11 cellular contexts compared by ENCODE assay signal in genomic region chr7:150481207-150481920, GRCh38. TPM values are rescaled to one million over a fixed set of nuclear protein-coding genes. Genes with fewer than 3 reads are reported as not detected.
DNase-seq lines count a peak whose midpoint lies in the region; ATAC-seq and TF ChIP-seq lines count a peak whose summit lies in the region.
"Had no signal": no experiment of that assay in that cellular context is flagged by ENCODE, and none has a peak within 500 bp of the region (broad histone marks: within the 10 kb centered on the region; RNA-seq: fewer than 3 reads in every experiment).

No MANE protein-coding gene starts in this region.

- no peaks in the 10 kb centered on the region for H3K27me3 Mint-ChIP-seq in T-helper 1 cell treated with Interleukin-12 subunit alpha and Interleukin-12 subunit beta and Interleukin-4 antibody, amounts not matched to agents 30 μg/mL and 1 μg/mL, for 36 hours (ENCODE audit: low read depth)
- H3K27me3 Mint-ChIP-seq in activated T-helper 2 cell treated with anti-CD3 and anti-CD28 coated beads, Interferon-gamma antibody, Interleukin-2, Interleukin-4, amounts not matched to agents 10 μg/mL and 5 μg/mL and 100 μg/mL, durations not matched to agents 14 hours and 24 hours and 36 hours (ENCODE audit: low read depth), result no peaks in the 10 kb centered on the region
- peaks cover 2 to 9% (median 4%) of the 10 kb centered on the region in 3 donors for H3K27me3 Mint-ChIP-seq in immature natural killer cell (ENCODE audit: low read depth in 3 of 3)
- no peaks in the 10 kb centered on the region for H3K27me3 Mint-ChIP-seq in stimulated activated naive CD8-positive, alpha-beta T cell treated with anti-CD3 and anti-CD28 coated beads, Interleukin-15, Interleukin-2, amounts not matched to agents 100 ng/mL and 50 ng/mL, for 24 hours

- no peaks in the 10 kb centered on the region for H3K9me3 ChIP-seq in psoas muscle
- H3K9me3 ChIP-seq: body of pancreas had no signal

- peaks cover 2% of the 10 kb centered on the region for H3K9me3 Mint-ChIP-seq in T-helper 1 cell treated with Interleukin-12 subunit alpha and Interleukin-12 subunit beta and Interleukin-4 antibody, amounts not matched to agents 30 μg/mL and 1 μg/mL, for 36 hours
- peaks cover 3% of the 10 kb centered on the region for H3K9me3 Mint-ChIP-seq in activated T-helper 2 cell treated with anti-CD3 and anti-CD28 coated beads, Interferon-gamma antibody, Interleukin-2, Interleukin-4, amounts not matched to agents 10 μg/mL and 5 μg/mL and 100 μg/mL, durations not matched to agents 14 hours and 24 hours and 36 hours
- no peaks in the 10 kb centered on the region for H3K9me3 Mint-ChIP-seq in immature natural killer cell
- no peaks in the 10 kb centered on the region for H3K9me3 Mint-ChIP-seq in stimulated activated naive CD8-positive, alpha-beta T cell treated with anti-CD3 and anti-CD28 coated beads, Interleukin-15, Interleukin-2, amounts not matched to agents 100 ng/mL and 50 ng/mL, for 24 hours

- peak overlapping the region; percentile 100 for H3K27ac Mint-ChIP-seq in T-helper 1 cell treated with Interleukin-12 subunit alpha and Interleukin-12 subunit beta and Interleukin-4 antibody, amounts not matched to agents 30 μg/mL and 1 μg/mL, for 36 hours
- peak overlapping the region; percentile 99 for H3K27ac Mint-ChIP-seq in activated T-helper 2 cell treated with anti-CD3 and anti-CD28 coated beads, Interferon-gamma antibody, Interleukin-2, Interleukin-4, amounts not matched to agents 10 μg/mL and 5 μg/mL and 100 μg/mL, durations not matched to agents 14 hours and 24 hours and 36 hours
- H3K27ac Mint-ChIP-seq in immature natural killer cell, result peak overlapping the region; percentile 97 to 99 (median 99)
- H3K27ac Mint-ChIP-seq in stimulated activated naive CD8-positive, alpha-beta T cell treated with anti-CD3 and anti-CD28 coated beads, Interleukin-15, Interleukin-2, amounts not matched to agents 100 ng/mL and 50 ng/mL, for 24 hours, result peak overlapping the region; percentile 100

- DNase-seq in activated T-helper 2 cell treated with anti-CD3 and anti-CD28 coated beads, Interferon-gamma antibody, Interleukin-2, Interleukin-4, amounts not matched to agents 10 μg/mL and 5 μg/mL and 100 μg/mL, durations not matched to agents 14 hours and 24 hours and 36 hours (ENCODE audit: low spot score), result peak; percentile 40
- peak; percentile 77 to 83 (median 81) for DNase-seq in immature natural killer cell
- DNase-seq in ecto neural progenitor cell (ENCODE audit: low spot score), result no peak
- DNase-seq in NCI-H2196 treated with DMSO at 0.1 percent for 48 hours (lab: John Stamatoyannopoulos, UW; ENCODE audit: unreplicated experiment), result no peak
- DNase-seq in psoas muscle, result no peak
- DNase-seq: DMS79, NCI-H774 had no signal

- no peaks in the 10 kb centered on the region for H3K4me1 ChIP-seq in psoas muscle
- H3K4me1 ChIP-seq: body of pancreas had no signal

- H3K36me3 ChIP-seq in psoas muscle (ENCODE audit: insufficient read depth in 1 of 2, low read depth in 1 of 2), result no peaks in the 10 kb centered on the region

- no peak for TF ChIP-seq CTCF in psoas muscle (IDR thresholded peaks at IDR 0.05)

- no peaks in the 10 kb centered on the region for H3K27me3 ChIP-seq in psoas muscle (ENCODE audit: insufficient read depth in 3 of 3, low read length in 2 of 3)
- H3K27me3 ChIP-seq: body of pancreas had no signal

- H3K4me1 Mint-ChIP-seq in T-helper 1 cell treated with Interleukin-12 subunit alpha and Interleukin-12 subunit beta and Interleukin-4 antibody, amounts not matched to agents 30 μg/mL and 1 μg/mL, for 36 hours (ENCODE audit: low read depth), result peaks cover 76% of the 10 kb centered on the region
- H3K4me1 Mint-ChIP-seq in activated T-helper 2 cell treated with anti-CD3 and anti-CD28 coated beads, Interferon-gamma antibody, Interleukin-2, Interleukin-4, amounts not matched to agents 10 μg/mL and 5 μg/mL and 100 μg/mL, durations not matched to agents 14 hours and 24 hours and 36 hours (ENCODE audit: low read depth), result peaks cover 79% of the 10 kb centered on the region
- H3K4me1 Mint-ChIP-seq in immature natural killer cell, result peaks cover 92 to 94% of the 10 kb centered on the region in 2 donors
- peaks cover 97% of the 10 kb centered on the region for H3K4me1 Mint-ChIP-seq in stimulated activated naive CD8-positive, alpha-beta T cell treated with anti-CD3 and anti-CD28 coated beads, Interleukin-15, Interleukin-2, amounts not matched to agents 100 ng/mL and 50 ng/mL, for 24 hours (ENCODE audit: low read depth)

- H3K4me3 ChIP-seq in psoas muscle, result no peak overlapping the region
- H3K4me3 ChIP-seq: body of pancreas had no signal

- ATAC-seq in psoas muscle (no peak), HG03354 (IDR thresholded peaks at IDR 0.05; ENCODE audit: poor library complexity, severe bottlenecking, unreplicated experiment) (no peak)
- ATAC-seq: body of pancreas had no signal

- peaks cover 48% of the 10 kb centered on the region for H3K36me3 Mint-ChIP-seq in T-helper 1 cell treated with Interleukin-12 subunit alpha and Interleukin-12 subunit beta and Interleukin-4 antibody, amounts not matched to agents 30 μg/mL and 1 μg/mL, for 36 hours (ENCODE audit: low read depth)
- peaks cover 37% of the 10 kb centered on the region for H3K36me3 Mint-ChIP-seq in activated T-helper 2 cell treated with anti-CD3 and anti-CD28 coated beads, Interferon-gamma antibody, Interleukin-2, Interleukin-4, amounts not matched to agents 10 μg/mL and 5 μg/mL and 100 μg/mL, durations not matched to agents 14 hours and 24 hours and 36 hours (ENCODE audit: low read depth)
- peaks cover 26 to 43% (median 30%) of the 10 kb centered on the region in 3 donors for H3K36me3 Mint-ChIP-seq in immature natural killer cell
- H3K36me3 Mint-ChIP-seq in stimulated activated naive CD8-positive, alpha-beta T cell treated with anti-CD3 and anti-CD28 coated beads, Interleukin-15, Interleukin-2, amounts not matched to agents 100 ng/mL and 50 ng/mL, for 24 hours (ENCODE audit: low read depth), result peaks cover 24% of the 10 kb centered on the region

- no peak overlapping the region for H3K27ac ChIP-seq in psoas muscle

- 61 to 65% (median 65%) methylated on average over 9 of the region's 9 CpGs for WGBS in psoas muscle, 3 donors

- H3K4me3 Mint-ChIP-seq in T-helper 1 cell treated with Interleukin-12 subunit alpha and Interleukin-12 subunit beta and Interleukin-4 antibody, amounts not matched to agents 30 μg/mL and 1 μg/mL, for 36 hours, result peak overlapping the region; percentile 93
- peak overlapping the region; percentile 71 for H3K4me3 Mint-ChIP-seq in activated T-helper 2 cell treated with anti-CD3 and anti-CD28 coated beads, Interferon-gamma antibody, Interleukin-2, Interleukin-4, amounts not matched to agents 10 μg/mL and 5 μg/mL and 100 μg/mL, durations not matched to agents 14 hours and 24 hours and 36 hours (ENCODE audit: low read depth)
- peak overlapping the region; percentile 81 to 88 (median 85) for H3K4me3 Mint-ChIP-seq in immature natural killer cell
- peak overlapping the region; percentile 82 for H3K4me3 Mint-ChIP-seq in stimulated activated naive CD8-positive, alpha-beta T cell treated with anti-CD3 and anti-CD28 coated beads, Interleukin-15, Interleukin-2, amounts not matched to agents 100 ng/mL and 50 ng/mL, for 24 hours

- intact Hi-C loops in activated T-helper 2 cell treated with anti-CD3 and anti-CD28 coated beads, Interferon-gamma antibody, Interleukin-2, Interleukin-4, amounts not matched to agents 10 μg/mL and 5 μg/mL and 100 μg/mL, durations not matched to agents 14 hours and 24 hours and 36 hours (cut with micrococcal nuclease), result loop anchor here (1.0 to 2.0 kb wide), 2 partner anchors 33 kb away; partner anchors contain the start of gene GIMAP7
- intact Hi-C loops in psoas muscle (cut with DNase I), result no loop called here

RNA-seq across cellular contexts. Expression of gene GIMAP8, which starts 30.9 kb away (rescaled TPM):
- 6.1 and 7.0 TPM in 2 replicates for total RNA-seq in activated T-helper 2 cell treated with anti-CD3 and anti-CD28 coated beads, Interferon-gamma antibody, Interleukin-2, Interleukin-4, amounts not matched to agents 10 μg/mL and 5 μg/mL and 100 μg/mL, durations not matched to agents 14 hours and 24 hours and 36 hours
- polyA plus RNA-seq in immature natural killer cell (10 to 100 TPM in 1 of 3 donors, 1 to 10 TPM in 2; 2.6 to 25.1 (median 5.0) TPM), psoas muscle (1 to 10 TPM; 4.4 to 7.8 (median 4.7) TPM)
- total RNA-seq in psoas muscle, result 10 to 100 TPM in 1 of 4 donors, 1 to 10 TPM in 3; 6.1 to 11.9 (median 7.0) TPM

RNA-seq across cellular contexts. Expression of gene GIMAP7, which starts 33.3 kb away (rescaled TPM):
- 22.6 and 24.1 TPM in 2 replicates for total RNA-seq in activated T-helper 2 cell treated with anti-CD3 and anti-CD28 coated beads, Interferon-gamma antibody, Interleukin-2, Interleukin-4, amounts not matched to agents 10 μg/mL and 5 μg/mL and 100 μg/mL, durations not matched to agents 14 hours and 24 hours and 36 hours
- polyA plus RNA-seq in immature natural killer cell, result 100 to 1,000 TPM; 285 to 709 (median 555) TPM
- 10 to 100 TPM; 10.7 to 17.7 (median 11.4) TPM for total RNA-seq in psoas muscle
- 10 to 100 TPM; 15.0 to 23.7 (median 21.1) TPM for polyA plus RNA-seq in psoas muscle

Comparison
In these comparisons a context has a peak if more than half of its experiments do, and no peak if none do; other contexts are left out.
1. DNase-seq: peak in activated T-helper 2 cell treated with anti-CD3 and anti-CD28 coated beads, Interferon-gamma antibody, Interleukin-2, Interleukin-4, amounts not matched to agents 10 μg/mL and 5 μg/mL and 100 μg/mL, durations not matched to agents 14 hours and 24 hours and 36 hours (single experiment) and immature natural killer cell (3 of 3); none in ecto neural progenitor cell (single experiment), NCI-H2196 treated with DMSO at 0.1 percent for 48 hours (single experiment) and psoas muscle (0 of 2).
2. Peak in every context shown above with its lines, with median percentiles within 50 percentile points of each other: H3K27ac Mint-ChIP-seq and H3K4me3 Mint-ChIP-seq.